In the genomic region with DNA sequence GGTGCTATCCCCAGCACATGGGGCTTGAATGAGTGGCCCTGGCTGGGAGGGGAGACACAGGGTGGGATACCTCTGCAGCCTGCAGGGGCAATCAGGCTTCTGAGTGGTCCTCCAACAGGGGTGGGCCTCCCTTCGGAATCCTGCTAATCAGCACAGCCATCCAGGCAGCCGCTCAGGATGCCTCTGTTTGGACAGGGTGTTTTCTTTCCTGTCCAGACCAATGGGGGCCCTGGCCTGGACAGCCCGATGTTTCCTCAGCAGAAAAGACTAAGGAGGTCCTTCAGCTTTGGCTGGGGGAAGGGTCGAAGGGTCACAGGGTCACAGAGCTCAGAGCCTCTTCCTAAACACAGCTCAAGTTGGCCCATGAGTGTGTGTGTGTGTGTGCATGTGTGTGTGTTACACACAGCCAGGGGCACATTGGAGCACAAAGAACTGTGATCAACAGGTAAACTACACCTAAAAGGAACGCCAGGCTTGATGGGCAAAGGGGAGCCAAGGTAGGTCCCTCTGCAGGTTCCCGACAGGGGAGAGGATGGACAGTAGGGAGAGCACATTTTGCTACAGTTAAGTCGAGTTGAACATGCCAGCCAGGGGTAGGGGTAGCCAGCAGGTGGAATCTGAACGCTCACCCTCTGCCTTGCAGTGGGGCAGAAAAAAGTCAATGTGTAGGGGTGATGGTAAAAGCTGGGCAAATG, we compare ENCODE assay signal across 9 cellular contexts. TPM values are rescaled to one million over a fixed set of nuclear protein-coding genes. Genes with fewer than 3 reads are reported as not detected.
DNase-seq lines count a peak whose midpoint lies in the region; ATAC-seq and TF ChIP-seq lines count a peak whose summit lies in the region.
"Had no signal": no experiment of that assay in that cellular context is flagged by ENCODE, and none has a peak within 500 bp of the region (broad histone marks: within the 10 kb centered on the region; RNA-seq: fewer than 3 reads in every experiment).

No MANE protein-coding gene starts in this region.

- H3K36me3 Mint-ChIP-seq in activated naive CD8-positive, alpha-beta T cell treated with anti-CD3 and anti-CD28 coated beads, Interleukin-2, amount 10 ng/mL, durations not matched to agents 7 days and 5 days, result peaks cover 4% of the 10 kb centered on the region
- peaks cover under 1% of the 10 kb centered on the region for H3K36me3 Mint-ChIP-seq in activated naive CD8-positive, alpha-beta T cell treated with anti-CD3 and anti-CD28 coated beads, Interleukin-2, amount 50 U/mL, for 24 hours (ENCODE audit: low read depth)
- no peaks in the 10 kb centered on the region for H3K36me3 Mint-ChIP-seq in activated T-helper 1 cell treated with anti-CD3 and anti-CD28 coated beads, Interleukin-12 subunit alpha, Interleukin-12 subunit beta, Interleukin-2, Interleukin-4 antibody, amounts not matched to agents 30 ng/mL and 10 ng/mL and 1 ng/mL, durations not matched to agents 14 hours and 24 hours and 36 hours (ENCODE audit: low read depth)

- peaks cover 27% of the 10 kb centered on the region for H3K4me1 ChIP-seq in mucosa of stomach (ENCODE audit: control insufficient read depth, insufficient read depth, low read length)
- peaks cover 26 to 38% (median 30%) of the 10 kb centered on the region in 4 donors for H3K4me1 ChIP-seq in upper lobe of left lung

- H3K27ac ChIP-seq in upper lobe of left lung, result peak overlapping the region in 3 of 4 donors; percentile 17 to 54 (median 54)

- no peak for TF ChIP-seq CTCF in upper lobe of left lung (IDR thresholded peaks at IDR 0.05)

- H3K36me3 ChIP-seq in mucosa of stomach (ENCODE audit: control insufficient read depth, insufficient read depth, low read length), result no peaks in the 10 kb centered on the region
- peaks cover 0 to 20% (median 11%) of the 10 kb centered on the region in 4 donors for H3K36me3 ChIP-seq in upper lobe of left lung

- H3K4me3 ChIP-seq in mucosa of stomach (ENCODE audit: low read length), result no peak overlapping the region
- H3K4me3 ChIP-seq in upper lobe of left lung, result no peak overlapping the region

- H3K4me3 Mint-ChIP-seq in activated naive CD8-positive, alpha-beta T cell treated with anti-CD3 and anti-CD28 coated beads, Interleukin-2, amount 10 ng/mL, durations not matched to agents 7 days and 5 days, result peak overlapping the region; percentile 63
- H3K4me3 Mint-ChIP-seq in activated naive CD8-positive, alpha-beta T cell treated with anti-CD3 and anti-CD28 coated beads, Interleukin-2, amount 50 U/mL, for 24 hours, result no peak overlapping the region
- peak overlapping the region; percentile 31 for H3K4me3 Mint-ChIP-seq in activated T-helper 1 cell treated with anti-CD3 and anti-CD28 coated beads, Interleukin-12 subunit alpha, Interleukin-12 subunit beta, Interleukin-2, Interleukin-4 antibody, amounts not matched to agents 30 ng/mL and 10 ng/mL and 1 ng/mL, durations not matched to agents 14 hours and 24 hours and 36 hours

- no peak for TF ChIP-seq POLR2A in upper lobe of left lung (IDR thresholded peaks at IDR 0.05)

- no peaks in the 10 kb centered on the region for H3K27me3 Mint-ChIP-seq in activated naive CD8-positive, alpha-beta T cell treated with anti-CD3 and anti-CD28 coated beads, Interleukin-2, amount 10 ng/mL, durations not matched to agents 7 days and 5 days
- peaks cover 1% of the 10 kb centered on the region for H3K27me3 Mint-ChIP-seq in activated naive CD8-positive, alpha-beta T cell treated with anti-CD3 and anti-CD28 coated beads, Interleukin-2, amount 50 U/mL, for 24 hours
- no peaks in the 10 kb centered on the region for H3K27me3 Mint-ChIP-seq in activated T-helper 1 cell treated with anti-CD3 and anti-CD28 coated beads, Interleukin-12 subunit alpha, Interleukin-12 subunit beta, Interleukin-2, Interleukin-4 antibody, amounts not matched to agents 30 ng/mL and 10 ng/mL and 1 ng/mL, durations not matched to agents 14 hours and 24 hours and 36 hours (ENCODE audit: insufficient read depth)

- intact Hi-C loops in activated T-helper 1 cell treated with anti-CD3 and anti-CD28 coated beads, Interleukin-12 subunit alpha, Interleukin-12 subunit beta, Interleukin-2, Interleukin-4 antibody, amounts not matched to agents 30 ng/mL and 10 ng/mL and 1 ng/mL, durations not matched to agents 14 hours and 24 hours and 36 hours (cut with micrococcal nuclease), result loop anchor here (1.0 to 10.0 kb wide), 3 partner anchors 272 to 438 kb away; a partner anchor contains a TSS

- peaks cover 34% of the 10 kb centered on the region for H3K4me1 Mint-ChIP-seq in activated naive CD8-positive, alpha-beta T cell treated with anti-CD3 and anti-CD28 coated beads, Interleukin-2, amount 10 ng/mL, durations not matched to agents 7 days and 5 days
- peaks cover 38% of the 10 kb centered on the region for H3K4me1 Mint-ChIP-seq in activated naive CD8-positive, alpha-beta T cell treated with anti-CD3 and anti-CD28 coated beads, Interleukin-2, amount 50 U/mL, for 24 hours
- H3K4me1 Mint-ChIP-seq in activated T-helper 1 cell treated with anti-CD3 and anti-CD28 coated beads, Interleukin-12 subunit alpha, Interleukin-12 subunit beta, Interleukin-2, Interleukin-4 antibody, amounts not matched to agents 30 ng/mL and 10 ng/mL and 1 ng/mL, durations not matched to agents 14 hours and 24 hours and 36 hours (ENCODE audit: low read depth), result peaks cover 35% of the 10 kb centered on the region

- POLR2A ChIA-PET in activated naive CD8-positive, alpha-beta T cell treated with anti-CD3 and anti-CD28 coated beads, Interleukin-2, amount 10 ng/mL, durations not matched to agents 7 days and 5 days (lab: Charles Lee), result interaction anchor here (1.4 kb wide), 1 partner anchor 429 kb away, joined by 4 read pairs; a partner anchor contains a TSS

- no peaks in the 10 kb centered on the region for H3K9me3 Mint-ChIP-seq in activated naive CD8-positive, alpha-beta T cell treated with anti-CD3 and anti-CD28 coated beads, Interleukin-2, amount 10 ng/mL, durations not matched to agents 7 days and 5 days
- H3K9me3 Mint-ChIP-seq in activated naive CD8-positive, alpha-beta T cell treated with anti-CD3 and anti-CD28 coated beads, Interleukin-2, amount 50 U/mL, for 24 hours, result no peaks in the 10 kb centered on the region
- no peaks in the 10 kb centered on the region for H3K9me3 Mint-ChIP-seq in activated T-helper 1 cell treated with anti-CD3 and anti-CD28 coated beads, Interleukin-12 subunit alpha, Interleukin-12 subunit beta, Interleukin-2, Interleukin-4 antibody, amounts not matched to agents 30 ng/mL and 10 ng/mL and 1 ng/mL, durations not matched to agents 14 hours and 24 hours and 36 hours

- H3K27ac Mint-ChIP-seq in activated naive CD8-positive, alpha-beta T cell treated with anti-CD3 and anti-CD28 coated beads, Interleukin-2, amount 10 ng/mL, durations not matched to agents 7 days and 5 days, result peak overlapping the region; percentile 76
- no peak overlapping the region for H3K27ac Mint-ChIP-seq in activated naive CD8-positive, alpha-beta T cell treated with anti-CD3 and anti-CD28 coated beads, Interleukin-2, amount 50 U/mL, for 24 hours
- peak overlapping the region; percentile 8 for H3K27ac Mint-ChIP-seq in activated T-helper 1 cell treated with anti-CD3 and anti-CD28 coated beads, Interleukin-12 subunit alpha, Interleukin-12 subunit beta, Interleukin-2, Interleukin-4 antibody, amounts not matched to agents 30 ng/mL and 10 ng/mL and 1 ng/mL, durations not matched to agents 14 hours and 24 hours and 36 hours

- H3K9ac ChIP-seq in mucosa of stomach (ENCODE audit: low read length), result peak overlapping the region; percentile 30

- no peak for DNase-seq in activated naive CD8-positive, alpha-beta T cell treated with anti-CD3 and anti-CD28 coated beads, Interleukin-2, amount 10 ng/mL, durations not matched to agents 7 days and 5 days
- no peak for DNase-seq in activated naive CD8-positive, alpha-beta T cell treated with anti-CD3 and anti-CD28 coated beads, Interleukin-2, amount 50 U/mL, for 24 hours
- DNase-seq in activated T-helper 1 cell treated with anti-CD3 and anti-CD28 coated beads, Interleukin-12 subunit alpha, Interleukin-12 subunit beta, Interleukin-2, Interleukin-4 antibody, amounts not matched to agents 30 ng/mL and 10 ng/mL and 1 ng/mL, durations not matched to agents 14 hours and 24 hours and 36 hours (ENCODE audit: low spot score), result no peak
- DNase-seq in upper lobe of left lung (no peak), retina (no peak)
- DNase-seq in stimulated activated CD4-positive, alpha-beta T cell treated with anti-CD3 and anti-CD28 coated beads, Interleukin-4, amount 100 ng/mL, for 24 hours, result no peak
- DNase-seq: DMS79 treated with DMSO at 0.1 percent for 48 hours had no signal

- 58 to 69% methylated on average over 7 to 8 of the region's 8 CpGs for WGBS in upper lobe of left lung, 2 donors

- H3K9me3 ChIP-seq in mucosa of stomach (ENCODE audit: control insufficient read depth, low read length) (no peaks in the 10 kb centered on the region), upper lobe of left lung (no peaks in the 10 kb centered on the region)

- H3K27me3 ChIP-seq in mucosa of stomach (ENCODE audit: control insufficient read depth, insufficient read depth, low read length), result peaks cover 23% of the 10 kb centered on the region
- peaks cover 0 to 13% (median 2%) of the 10 kb centered on the region in 4 donors for H3K27me3 ChIP-seq in upper lobe of left lung

- TF ChIP-seq EP300 in upper lobe of left lung (IDR thresholded peaks at IDR 0.05), result no peak

- no peak for ATAC-seq in activated naive CD8-positive, alpha-beta T cell treated with anti-CD3 and anti-CD28 coated beads, Interleukin-2, amount 10 ng/mL, durations not matched to agents 7 days and 5 days (ENCODE audit: low read depth)
- no peak for ATAC-seq in activated naive CD8-positive, alpha-beta T cell treated with anti-CD3 and anti-CD28 coated beads, Interleukin-2, amount 50 U/mL, for 24 hours
- ATAC-seq in upper lobe of left lung (ENCODE audit: low FRiP score in 2 of 2) (no peak), HG02571 (IDR thresholded peaks at IDR 0.05; ENCODE audit: unreplicated experiment) (no peak)

RNA-seq across cellular contexts. Expression of a gene that starts 1.1 kb away (rescaled TPM):
- total RNA-seq in activated naive CD8-positive, alpha-beta T cell treated with anti-CD3 and anti-CD28 coated beads, Interleukin-2, amount 10 ng/mL, durations not matched to agents 7 days and 5 days, result 10 to 100 TPM; 79.1 to 80.8 TPM
- total RNA-seq in activated T-helper 1 cell treated with anti-CD3 and anti-CD28 coated beads, Interleukin-12 subunit alpha, Interleukin-12 subunit beta, Interleukin-2, Interleukin-4 antibody, amounts not matched to agents 30 ng/mL and 10 ng/mL and 1 ng/mL, durations not matched to agents 14 hours and 24 hours and 36 hours, result 83.4 and 85.8 TPM in 2 replicates
- total RNA-seq in upper lobe of left lung, result 10 to 100 TPM in 1 of 6 donors, 1 to 10 TPM in 5; 1.7 to 23.0 (median 4.6) TPM

RNA-seq across cellular contexts. Expression of a gene that starts 16.7 kb away (rescaled TPM):
- total RNA-seq in activated naive CD8-positive, alpha-beta T cell treated with anti-CD3 and anti-CD28 coated beads, Interleukin-2, amount 10 ng/mL, durations not matched to agents 7 days and 5 days, result 100 to 1,000 TPM in 1 of 2 experiments, 10 to 100 TPM in 1; 94.7 to 100 TPM
- total RNA-seq in activated T-helper 1 cell treated with anti-CD3 and anti-CD28 coated beads, Interleukin-12 subunit alpha, Interleukin-12 subunit beta, Interleukin-2, Interleukin-4 antibody, amounts not matched to agents 30 ng/mL and 10 ng/mL and 1 ng/mL, durations not matched to agents 14 hours and 24 hours and 36 hours, result 7.9 and 10.6 TPM in 2 replicates
- total RNA-seq in upper lobe of left lung, result 100 to 1,000 TPM in 5 of 6 donors, 10 to 100 TPM in 1; 87.8 to 423 (median 144) TPM
